ENCODE assay signal across 17 cellular contexts in genomic region chr6:105259912-105260889, GRCh38.
A peak's percentile ranks its signal among the peaks of the same experiment; 100 is the strongest.
DNase-seq lines count a peak whose midpoint lies in the region; ATAC-seq and TF ChIP-seq lines count a peak whose summit lies in the region.
"Had no signal": no experiment of that assay in that cellular context is flagged by ENCODE, and none has a peak within 500 bp of the region (broad histone marks: within the 10 kb centered on the region; RNA-seq: fewer than 3 reads in every experiment).

No MANE protein-coding gene starts in this region.

- H3K27me3 ChIP-seq in cardiac muscle cell (no peaks in the 10 kb centered on the region), ovary (no peaks in the 10 kb centered on the region)

- peak; percentile 47 for ATAC-seq in activated naive CD8-positive, alpha-beta T cell treated with anti-CD3 and anti-CD28 coated beads, Interleukin-2, amount 50 U/mL, for 24 hours
- ATAC-seq in naive thymus-derived CD8-positive, alpha-beta T cell, result no peak
- ATAC-seq: activated T-cell treated with anti-CD3 and anti-CD28 coated beads, Interleukin-2, amount 50 U/mL, for 4 hours had no signal

- POLR2A ChIA-PET in naive thymus-derived CD8-positive, alpha-beta T cell (lab: Charles Lee), result no interaction called here

- H3K36me3 Mint-ChIP-seq in activated naive CD8-positive, alpha-beta T cell treated with anti-CD3 and anti-CD28 coated beads, Interleukin-2, amount 50 U/mL, for 24 hours (ENCODE audit: low read depth), result no peaks in the 10 kb centered on the region
- no peaks in the 10 kb centered on the region for H3K36me3 Mint-ChIP-seq in activated naive CD8-positive, alpha-beta T cell treated with anti-CD3 and anti-CD28 coated beads for 36 hours
- H3K36me3 Mint-ChIP-seq in naive thymus-derived CD8-positive, alpha-beta T cell, result peaks cover 0 to 6% (median 0%) of the 10 kb centered on the region in 3 donors

- H3K9me3 ChIP-seq in cardiac muscle cell (ENCODE audit: low read depth) (no peaks in the 10 kb centered on the region), ovary (no peaks in the 10 kb centered on the region)
- H3K9me3 ChIP-seq: Caco-2 had no signal

- no peak for DNase-seq in activated naive CD8-positive, alpha-beta T cell treated with anti-CD3 and anti-CD28 coated beads, Interleukin-2, amount 50 U/mL, for 24 hours
- DNase-seq in activated naive CD8-positive, alpha-beta T cell treated with anti-CD3 and anti-CD28 coated beads for 36 hours, result no peak
- DNase-seq in NCI-H748 (lab: John Stamatoyannopoulos, UW; ENCODE audit: unreplicated experiment), result peak; percentile 92
- peak in 1 of 2 donors; percentile 11 for DNase-seq in cardiac muscle cell (ENCODE audit: low read depth in 1 of 2, low spot score in 1 of 2)
- DNase-seq in stimulated activated CD4-positive, alpha-beta T cell treated with anti-CD3 and anti-CD28 coated beads, Interleukin-2, amount 100 ng/mL, for 48 hours, result no peak
- no peak for DNase-seq in ovary
- no peak for DNase-seq in NCI-H1048 (lab: John Stamatoyannopoulos, UW)
- DNase-seq in naive thymus-derived CD8-positive, alpha-beta T cell, result no peak
- DNase-seq: ACHN; activated CD4-positive, alpha-beta T cell treated with anti-CD3 and anti-CD28 coated beads, Interleukin-2, amount 50 U/mL, for 1 hour; activated T-cell treated with anti-CD3 and anti-CD28 coated beads, Interleukin-2, amount 50 U/mL, for 4 hours; Caco-2; GM23248; NCI-H226; substantia nigra had no signal

- H3K4me1 ChIP-seq in cardiac muscle cell (ENCODE audit: low read depth) (peaks cover 59% of the 10 kb centered on the region), ovary (ENCODE audit: insufficient read depth) (no peaks in the 10 kb centered on the region)

- no peaks in the 10 kb centered on the region for H3K36me3 ChIP-seq in cardiac muscle cell
- H3K36me3 ChIP-seq in ovary, result no peaks in the 10 kb centered on the region

- peaks cover 25% of the 10 kb centered on the region for H3K27me3 Mint-ChIP-seq in activated naive CD8-positive, alpha-beta T cell treated with anti-CD3 and anti-CD28 coated beads, Interleukin-2, amount 50 U/mL, for 24 hours
- peaks cover 3% of the 10 kb centered on the region for H3K27me3 Mint-ChIP-seq in activated naive CD8-positive, alpha-beta T cell treated with anti-CD3 and anti-CD28 coated beads for 36 hours
- H3K27me3 Mint-ChIP-seq in naive thymus-derived CD8-positive, alpha-beta T cell, result peaks cover 5 to 28% (median 13%) of the 10 kb centered on the region in 5 donors

- no peak for TF ChIP-seq EP300 in ovary (IDR thresholded peaks at IDR 0.05)

- H3K4me3 Mint-ChIP-seq in activated naive CD8-positive, alpha-beta T cell treated with anti-CD3 and anti-CD28 coated beads, Interleukin-2, amount 50 U/mL, for 24 hours, result no peak overlapping the region
- no peak overlapping the region for H3K4me3 Mint-ChIP-seq in activated naive CD8-positive, alpha-beta T cell treated with anti-CD3 and anti-CD28 coated beads for 36 hours
- H3K4me3 Mint-ChIP-seq in naive thymus-derived CD8-positive, alpha-beta T cell, result no peak overlapping the region
- H3K4me3 Mint-ChIP-seq: activated T-cell treated with anti-CD3 and anti-CD28 coated beads, Interleukin-2, amount 50 U/mL, for 4 hours had no signal

- H3K4me1 Mint-ChIP-seq in activated naive CD8-positive, alpha-beta T cell treated with anti-CD3 and anti-CD28 coated beads, Interleukin-2, amount 50 U/mL, for 24 hours, result peaks cover 26% of the 10 kb centered on the region
- peaks cover 15% of the 10 kb centered on the region for H3K4me1 Mint-ChIP-seq in activated naive CD8-positive, alpha-beta T cell treated with anti-CD3 and anti-CD28 coated beads for 36 hours
- H3K4me1 Mint-ChIP-seq in naive thymus-derived CD8-positive, alpha-beta T cell, result no peaks in the 10 kb centered on the region

- no peaks in the 10 kb centered on the region for H3K9me3 Mint-ChIP-seq in activated naive CD8-positive, alpha-beta T cell treated with anti-CD3 and anti-CD28 coated beads, Interleukin-2, amount 50 U/mL, for 24 hours
- no peaks in the 10 kb centered on the region for H3K9me3 Mint-ChIP-seq in activated naive CD8-positive, alpha-beta T cell treated with anti-CD3 and anti-CD28 coated beads for 36 hours
- H3K9me3 Mint-ChIP-seq in naive thymus-derived CD8-positive, alpha-beta T cell, result peaks cover 0 to 8% (median 0%) of the 10 kb centered on the region in 9 donors
- H3K9me3 Mint-ChIP-seq: activated T-cell treated with anti-CD3 and anti-CD28 coated beads, Interleukin-2, amount 50 U/mL, for 4 hours had no signal

- H3K27ac ChIP-seq in cardiac muscle cell, result peak overlapping the region; percentile 84
- no peak overlapping the region for H3K27ac ChIP-seq in ovary
- H3K27ac ChIP-seq: GM23248, skin epidermis had no signal

- no peak overlapping the region for H3K27ac Mint-ChIP-seq in activated naive CD8-positive, alpha-beta T cell treated with anti-CD3 and anti-CD28 coated beads, Interleukin-2, amount 50 U/mL, for 24 hours
- H3K27ac Mint-ChIP-seq in activated naive CD8-positive, alpha-beta T cell treated with anti-CD3 and anti-CD28 coated beads for 36 hours, result no peak overlapping the region
- H3K27ac Mint-ChIP-seq in naive thymus-derived CD8-positive, alpha-beta T cell, result no peak overlapping the region

- 55 to 66% (median 58%) methylated on average over 13 of the region's 13 CpGs for WGBS in ovary, 3 donors

- TF ChIP-seq CTCF in cardiac muscle cell (IDR thresholded peaks at IDR 0.05; ENCODE audit: low read depth, low read length) (no peak), ovary (IDR thresholded peaks at IDR 0.05) (no peak)

- intact Hi-C loops in ovary (cut with DNase I), result no loop called here

- TF ChIP-seq POLR2A in ovary (IDR thresholded peaks at IDR 0.05), result no peak

- H3K4me3 ChIP-seq in cardiac muscle cell, result no peak overlapping the region
- no peak overlapping the region for H3K4me3 ChIP-seq in ovary
- H3K4me3 ChIP-seq: GM23248, lung, skin epidermis had no signal
